8 cellular contexts compared by ENCODE assay signal in genomic region chr20:50169329-50169823, GRCh38. TPM values are rescaled to one million over a fixed set of nuclear protein-coding genes. Genes with fewer than 3 reads are reported as not detected.
A peak's percentile ranks its signal among the peaks of the same experiment; 100 is the strongest.
DNase-seq lines count a peak whose midpoint lies in the region; ATAC-seq and TF ChIP-seq lines count a peak whose summit lies in the region.

No MANE protein-coding gene starts in this region.

- peaks cover 0 to 21% (median 2%) of the 10 kb centered on the region in 4 donors for H3K4me1 ChIP-seq in Peyer's patch
- H3K4me1 ChIP-seq in tibial nerve: peaks cover 0 to 38% (median 21%) of the 10 kb centered on the region in 4 donors

- H3K36me3 ChIP-seq in Peyer's patch (no peaks in the 10 kb centered on the region), tibial nerve (no peaks in the 10 kb centered on the region)

- no peaks in the 10 kb centered on the region for H3K9me3 ChIP-seq in Peyer's patch
- H3K9me3 ChIP-seq in tibial nerve: no peaks in the 10 kb centered on the region

- ATAC-seq in omental fat pad (ENCODE audit: low FRiP score) (peak; percentile 10), GM18907 (IDR thresholded peaks at IDR 0.05; ENCODE audit: unreplicated experiment) (no peak)

- H3K27me3 ChIP-seq in Peyer's patch (no peaks in the 10 kb centered on the region), tibial nerve (no peaks in the 10 kb centered on the region)

- TF ChIP-seq CTCF in Peyer's patch (IDR thresholded peaks at IDR 0.05) (peak; percentile 91 to 98 (median 94)), omental fat pad (IDR thresholded peaks at IDR 0.05) (peak in 2 of 3 donors; percentile 89 to 91), tibial nerve (IDR thresholded peaks at IDR 0.05) (peak; percentile 85 to 97 (median 91))

- TF ChIP-seq POLR2A in Peyer's patch (IDR thresholded peaks at IDR 0.05) (no peak), tibial nerve (IDR thresholded peaks at IDR 0.05) (no peak)

- peak in 1 of 2 donors; percentile 49 for TF ChIP-seq EP300 in tibial nerve (IDR thresholded peaks at IDR 0.05)

- H3K27ac ChIP-seq in Peyer's patch (no peak overlapping the region), tibial nerve (no peak overlapping the region)

- H3K4me3 ChIP-seq in Peyer's patch: no peak overlapping the region
- H3K4me3 ChIP-seq in tibial nerve: no peak overlapping the region

- DNase-seq in COLO668 (lab: John Stamatoyannopoulos, UW; ENCODE audit: unreplicated experiment) (peak; percentile 78), HuH-7 (ENCODE audit: low spot score) (peak; percentile 65), Peyer's patch (peak; percentile 82 to 94 (median 87)), activated T-helper 1 cell treated with Interleukin-2 at 50 U/mL for 16 hours (ENCODE audit: low read depth) (peak; percentile 65), fibroblast of the conjunctiva (ENCODE audit: low read depth) (peak; percentile 70), omental fat pad (ENCODE audit: low spot score) (peak; percentile 99), tibial nerve (ENCODE audit: low spot score in 2 of 2) (peak; percentile 87 to 98)

- WGBS in tibial nerve, 2 donors: 21 to 22% methylated on average over 5 of the region's 5 CpGs

RNA-seq across cellular contexts. Expression of gene PEDS1, which starts 15.9 kb away (rescaled TPM):
- 10 to 100 TPM; 13.2 to 34.3 (median 24.5) TPM for total RNA-seq in Peyer's patch
- 10 to 100 TPM; 20.8 to 61.5 (median 29.0) TPM for total RNA-seq in omental fat pad
- total RNA-seq in tibial nerve: 10 to 100 TPM; 26.4 to 36.7 (median 35.5) TPM

RNA-seq across cellular contexts. Expression of gene CEBPB, which starts 21.3 kb away (rescaled TPM):
- total RNA-seq in Peyer's patch (10 to 100 TPM; 13.8 to 41.3 (median 27.8) TPM), omental fat pad (100 to 1,000 TPM; 158 to 345 (median 227) TPM), tibial nerve (100 to 1,000 TPM; 202 to 524 (median 275) TPM)

RNA-seq across cellular contexts. Expression of gene UBE2V1, which starts 56.4 kb away (rescaled TPM):
- total RNA-seq in Peyer's patch (100 to 1,000 TPM in 3 of 4 donors, 10 to 100 TPM in 1; 94.4 to 111 (median 105) TPM), omental fat pad (100 to 1,000 TPM in 1 of 4 donors, 10 to 100 TPM in 3; 63.2 to 100 (median 72.6) TPM), tibial nerve (10 to 100 TPM; 58.8 to 86.7 (median 77.3) TPM)
